Comparison of ENCODE assay signal across 9 cellular contexts in the genomic region with DNA sequence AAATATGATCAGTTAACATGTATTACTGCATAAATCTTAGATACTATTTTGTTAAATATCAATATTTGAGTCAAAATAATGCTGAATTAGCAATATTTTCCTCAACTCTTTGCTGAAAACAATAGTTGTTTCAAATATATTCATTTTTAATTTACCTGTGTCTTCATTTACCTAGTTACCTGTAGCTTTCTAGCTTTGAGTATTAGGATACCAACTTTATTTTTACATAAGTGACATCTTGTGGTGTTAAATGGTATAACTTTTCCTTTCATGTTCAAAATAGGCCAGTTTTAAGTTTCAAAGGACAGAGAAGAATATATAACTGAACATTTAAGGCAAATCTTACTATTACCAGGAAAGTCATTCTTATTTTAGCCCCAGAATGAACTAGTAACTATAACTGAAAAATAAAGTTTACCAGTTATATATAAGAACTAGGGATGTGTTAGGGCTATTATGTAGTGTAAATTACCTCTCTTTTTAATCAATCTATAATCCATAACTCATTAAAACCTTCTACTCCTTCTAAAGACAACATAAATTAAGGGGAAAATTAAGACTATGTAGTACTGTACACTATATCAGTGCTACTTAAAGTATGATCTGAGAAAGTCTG. TPM values are rescaled to one million over a fixed set of nuclear protein-coding genes. Genes with fewer than 3 reads are reported as not detected.
DNase-seq lines count a peak whose midpoint lies in the region; ATAC-seq and TF ChIP-seq lines count a peak whose summit lies in the region.
"Had no signal": no experiment of that assay in that cellular context is flagged by ENCODE, and none has a peak within 500 bp of the region (broad histone marks: within the 10 kb centered on the region; RNA-seq: fewer than 3 reads in every experiment).

No MANE protein-coding gene starts in this region.

- TF ChIP-seq CTCF in esophagus muscularis mucosa (IDR thresholded peaks at IDR 0.05) = peak; percentile 35 to 59 (median 39)

- H3K4me3 ChIP-seq in esophagus muscularis mucosa = no peak overlapping the region
- H3K4me3 ChIP-seq: skin epidermis had no signal

- intact Hi-C loops in esophagus muscularis mucosa (cut with DNase I) = no loop called here

- no peak for TF ChIP-seq POLR2A in esophagus muscularis mucosa (IDR thresholded peaks at IDR 0.05; ENCODE audit: low read depth)

- peaks cover 9% of the 10 kb centered on the region for H3K36me3 Mint-ChIP-seq in stimulated activated memory B cell treated with anti-CD40 and anti-IgM and Interleukin-4, amounts not matched to agents 10 μg/mL and 1 μg/mL and 100 μg/mL, for 72 hours
- H3K36me3 Mint-ChIP-seq in T-helper 2 cell treated with Interferon-gamma antibody and Interleukin-4, amounts not matched to agents 5 μg/mL and 100 μg/mL, for 36 hours (ENCODE audit: low read depth) = peaks cover 21% of the 10 kb centered on the region

- H3K27me3 ChIP-seq in esophagus muscularis mucosa = no peaks in the 10 kb centered on the region

- no peak for TF ChIP-seq EP300 in esophagus muscularis mucosa (IDR thresholded peaks at IDR 0.05)

- ATAC-seq in stimulated activated memory B cell treated with anti-CD40 and anti-IgM and Interleukin-4, amounts not matched to agents 10 μg/mL and 1 μg/mL and 100 μg/mL, for 72 hours = no peak
- ATAC-seq in HG02571 (IDR thresholded peaks at IDR 0.05; ENCODE audit: unreplicated experiment) = no peak

- peak overlapping the region; percentile 51 for H3K27ac Mint-ChIP-seq in stimulated activated memory B cell treated with anti-CD40 and anti-IgM and Interleukin-4, amounts not matched to agents 10 μg/mL and 1 μg/mL and 100 μg/mL, for 72 hours
- no peak overlapping the region for H3K27ac Mint-ChIP-seq in T-helper 2 cell treated with Interferon-gamma antibody and Interleukin-4, amounts not matched to agents 5 μg/mL and 100 μg/mL, for 36 hours

- no peak overlapping the region for H3K4me3 Mint-ChIP-seq in stimulated activated memory B cell treated with anti-CD40 and anti-IgM and Interleukin-4, amounts not matched to agents 10 μg/mL and 1 μg/mL and 100 μg/mL, for 72 hours
- H3K4me3 Mint-ChIP-seq in T-helper 2 cell treated with Interferon-gamma antibody and Interleukin-4, amounts not matched to agents 5 μg/mL and 100 μg/mL, for 36 hours = no peak overlapping the region

- H3K36me3 ChIP-seq in esophagus muscularis mucosa = peaks cover 5 to 23% (median 11%) of the 10 kb centered on the region in 4 donors

- no peaks in the 10 kb centered on the region for H3K27me3 Mint-ChIP-seq in stimulated activated memory B cell treated with anti-CD40 and anti-IgM and Interleukin-4, amounts not matched to agents 10 μg/mL and 1 μg/mL and 100 μg/mL, for 72 hours
- H3K27me3 Mint-ChIP-seq in T-helper 2 cell treated with Interferon-gamma antibody and Interleukin-4, amounts not matched to agents 5 μg/mL and 100 μg/mL, for 36 hours (ENCODE audit: low read depth) = no peaks in the 10 kb centered on the region

- peaks cover 8 to 15% (median 11%) of the 10 kb centered on the region in 4 donors for H3K4me1 ChIP-seq in esophagus muscularis mucosa

- DNase-seq in NCI-H2227 treated with DMSO at 0.1 percent for 48 hours (lab: John Stamatoyannopoulos, UW) = peak; percentile 17
- DNase-seq in NCI-H2227 (lab: John Stamatoyannopoulos, UW; ENCODE audit: unreplicated experiment) = no peak
- peak; percentile 14 for DNase-seq in NCI-H748 (lab: John Stamatoyannopoulos, UW; ENCODE audit: unreplicated experiment)
- no peak for DNase-seq in esophagus muscularis mucosa (ENCODE audit: extremely low spot score)
- DNase-seq in amygdala (lab: John Stamatoyannopoulos, UW) = no peak
- no peak for DNase-seq in T-helper 2 cell treated with Interferon-gamma antibody and Interleukin-4, amounts not matched to agents 5 μg/mL and 100 μg/mL, for 36 hours (ENCODE audit: low spot score)

- no peak overlapping the region for H3K27ac ChIP-seq in esophagus muscularis mucosa (replicated peaks in 1 of 4)

- H3K9me3 ChIP-seq in esophagus muscularis mucosa = no peaks in the 10 kb centered on the region

- H3K9me3 Mint-ChIP-seq in stimulated activated memory B cell treated with anti-CD40 and anti-IgM and Interleukin-4, amounts not matched to agents 10 μg/mL and 1 μg/mL and 100 μg/mL, for 72 hours = no peaks in the 10 kb centered on the region
- no peaks in the 10 kb centered on the region for H3K9me3 Mint-ChIP-seq in T-helper 2 cell treated with Interferon-gamma antibody and Interleukin-4, amounts not matched to agents 5 μg/mL and 100 μg/mL, for 36 hours

- H3K4me1 Mint-ChIP-seq in stimulated activated memory B cell treated with anti-CD40 and anti-IgM and Interleukin-4, amounts not matched to agents 10 μg/mL and 1 μg/mL and 100 μg/mL, for 72 hours = peaks cover 26% of the 10 kb centered on the region
- H3K4me1 Mint-ChIP-seq in T-helper 2 cell treated with Interferon-gamma antibody and Interleukin-4, amounts not matched to agents 5 μg/mL and 100 μg/mL, for 36 hours (ENCODE audit: low read depth) = peaks cover 3% of the 10 kb centered on the region

RNA-seq across cellular contexts. Expression of a gene that starts 25.3 kb away (rescaled TPM):
- 10 to 100 TPM; 31.2 to 42.1 (median 36.2) TPM for total RNA-seq in esophagus muscularis mucosa

Comparison
In these comparisons a context has a peak if more than half of its experiments do, and no peak if none do; other contexts are left out.
1. DNase-seq: peak in NCI-H2227 treated with DMSO at 0.1 percent for 48 hours (single experiment) and NCI-H748 (single experiment); none in NCI-H2227 (single experiment), esophagus muscularis mucosa (single experiment), amygdala (0 of 56) and T-helper 2 cell treated with Interferon-gamma antibody and Interleukin-4, amounts not matched to agents 5 μg/mL and 100 μg/mL, for 36 hours (single experiment).